1 cellular context compared by ENCODE assay signal in genomic region chr17:63741251-63742049, GRCh38.
TF ChIP-seq lines count a peak whose summit lies in the region.

TSS of gene STRADA (minus strand) at chr17:63741799. CDS start at chr17:63728369, 13,430 bp downstream.

TF ChIP-seq in GM12878, 131 proteins besides CTCF, POLR2A, EP300 and RAD21 (continued from another document and continues in another):
- TF ChIP-seq, protein P1, sequence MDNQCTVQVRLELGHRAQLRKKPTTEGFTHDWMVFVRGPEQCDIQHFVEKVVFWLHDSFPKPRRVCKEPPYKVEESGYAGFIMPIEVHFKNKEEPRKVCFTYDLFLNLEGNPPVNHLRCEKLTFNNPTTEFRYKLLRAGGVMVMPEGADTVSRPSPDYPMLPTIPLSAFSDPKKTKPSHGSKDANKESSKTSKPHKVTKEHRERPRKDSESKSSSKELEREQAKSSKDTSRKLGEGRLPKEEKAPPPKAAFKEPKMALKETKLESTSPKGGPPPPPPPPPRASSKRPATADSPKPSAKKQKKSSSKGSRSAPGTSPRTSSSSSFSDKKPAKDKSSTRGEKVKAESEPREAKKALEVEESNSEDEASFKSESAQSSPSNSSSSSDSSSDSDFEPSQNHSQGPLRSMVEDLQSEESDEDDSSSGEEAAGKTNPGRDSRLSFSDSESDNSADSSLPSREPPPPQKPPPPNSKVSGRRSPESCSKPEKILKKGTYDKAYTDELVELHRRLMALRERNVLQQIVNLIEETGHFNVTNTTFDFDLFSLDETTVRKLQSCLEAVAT (IDR thresholded peaks at IDR 0.05), result no peak; the same call in 1 of the 2 replicates
- TF ChIP-seq EZH2 (IDR thresholded peaks at IDR 0.05; ENCODE audit: borderline replicate concordance, control insufficient read depth, low read depth, low read length) (no peak), KAT2A (conservative IDR thresholded peaks at IDR 0.05; ENCODE audit: control insufficient read depth, low read depth, low read length) (no peak), KDM1A (IDR thresholded peaks at IDR 0.05; ENCODE audit: borderline replicate concordance) (no peak), USF1 (IDR thresholded peaks at IDR 0.05; ENCODE audit: borderline replicate concordance, extremely low read length, insufficient read depth, low read depth, low read length) (no peak), TCF7 (IDR thresholded peaks at IDR 0.05; ENCODE audit: borderline replicate concordance) (no peak), DPF2 (IDR thresholded peaks at IDR 0.05) (peak; percentile 96), YY1 (IDR thresholded peaks at IDR 0.05; ENCODE audit: low read depth, low read length) (peak; percentile 58; the same call in 1 of the 2 replicates), YBX1 (IDR thresholded peaks at IDR 0.05) (no peak), KLF5 (IDR thresholded peaks at IDR 0.05; ENCODE audit: partially characterized antibody) (no peak), GABPA (IDR thresholded peaks at IDR 0.05; ENCODE audit: low read depth) (0 out of 2 replicates have a peak, but pooled peaks have one; percentile 44), PRDM15 (CRISPR knock-in tag; IDR thresholded peaks at IDR 0.05) (no peak), RELA (IDR thresholded peaks at IDR 0.05; ENCODE audit: borderline replicate concordance, partially characterized antibody) (peak; percentile 88), ZNF274 (IDR thresholded peaks at IDR 0.05; ENCODE audit: insufficient read depth, insufficient read length) (no peak), SMAD1 (IDR thresholded peaks at IDR 0.05; ENCODE audit: low read depth, partially characterized antibody) (no peak), POLR2AphosphoS2 (IDR thresholded peaks at IDR 0.05; ENCODE audit: low read depth, low read length) (peak; percentile 76; the same call in 1 of the 2 replicates), MEF2B (IDR thresholded peaks at IDR 0.05; ENCODE audit: partially characterized antibody, poor library complexity, severe bottlenecking) (no peak), NBN (IDR thresholded peaks at IDR 0.05) (peak; percentile 74), ATF7 (IDR thresholded peaks at IDR 0.05; ENCODE audit: low read depth) (peak; percentile 32; the same call in 1 of the 2 replicates), MYC (IDR thresholded peaks at IDR 0.05; ENCODE audit: insufficient read depth, insufficient read length, insufficient replicate concordance, low read length, severe bottlenecking) (no peak), STAT1 (conservative IDR thresholded peaks at IDR 0.05) (no peak), JUND (IDR thresholded peaks at IDR 0.05; ENCODE audit: low read depth, low read length) (no peak), FOXK2 (IDR thresholded peaks at IDR 0.05) (no peak), FOXM1 (IDR thresholded peaks at IDR 0.05; ENCODE audit: low read depth, low read length) (no peak), MTA3 (IDR thresholded peaks at IDR 0.05; ENCODE audit: borderline replicate concordance, low read length) (no peak), ZBTB11 (CRISPR knock-in tag; IDR thresholded peaks at IDR 0.05) (no peak), BCL11A (IDR thresholded peaks at IDR 0.05; ENCODE audit: low read depth, low read length) (peak; percentile 64; the same call in 1 of the 2 replicates), HDAC6 (IDR thresholded peaks at IDR 0.05; ENCODE audit: unreplicated experiment) (no peak), ETV6 (conservative IDR thresholded peaks at IDR 0.05 in 1 of 2, IDR thresholded peaks at IDR 0.05 in 1 of 2; ENCODE audit: borderline replicate concordance in 1 of 2, low read depth in 1 of 2) (peak in 1 of 2 experiments; percentile 91; a peak in 2 of 4 replicates), RAD51 (IDR thresholded peaks at IDR 0.05) (no peak), EED (IDR thresholded peaks at IDR 0.05; ENCODE audit: low read depth) (peak; percentile 85), POLR2AphosphoS5 (IDR thresholded peaks at IDR 0.05; ENCODE audit: low read length) (peak; percentile 88), NRF1 (conservative IDR thresholded peaks at IDR 0.05; ENCODE audit: low read depth, low read length) (peak; percentile 70), BHLHE40 (IDR thresholded peaks at IDR 0.05; ENCODE audit: borderline replicate concordance in 1 of 2, low read depth in 2 of 2, low read length in 1 of 2) (peak; percentile 47 to 75; a peak in 3 of 4 replicates), CBFB (IDR thresholded peaks at IDR 0.05; ENCODE audit: low read depth) (peak; percentile 48)
- TF ChIP-seq, protein P2, sequence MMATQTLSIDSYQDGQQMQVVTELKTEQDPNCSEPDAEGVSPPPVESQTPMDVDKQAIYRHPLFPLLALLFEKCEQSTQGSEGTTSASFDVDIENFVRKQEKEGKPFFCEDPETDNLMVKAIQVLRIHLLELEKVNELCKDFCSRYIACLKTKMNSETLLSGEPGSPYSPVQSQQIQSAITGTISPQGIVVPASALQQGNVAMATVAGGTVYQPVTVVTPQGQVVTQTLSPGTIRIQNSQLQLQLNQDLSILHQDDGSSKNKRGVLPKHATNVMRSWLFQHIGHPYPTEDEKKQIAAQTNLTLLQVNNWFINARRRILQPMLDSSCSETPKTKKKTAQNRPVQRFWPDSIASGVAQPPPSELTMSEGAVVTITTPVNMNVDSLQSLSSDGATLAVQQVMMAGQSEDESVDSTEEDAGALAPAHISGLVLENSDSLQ (IDR thresholded peaks at IDR 0.05), result 0 out of 2 replicates have a peak, but pooled peaks have one; percentile 40
- TF ChIP-seq, protein P3, sequence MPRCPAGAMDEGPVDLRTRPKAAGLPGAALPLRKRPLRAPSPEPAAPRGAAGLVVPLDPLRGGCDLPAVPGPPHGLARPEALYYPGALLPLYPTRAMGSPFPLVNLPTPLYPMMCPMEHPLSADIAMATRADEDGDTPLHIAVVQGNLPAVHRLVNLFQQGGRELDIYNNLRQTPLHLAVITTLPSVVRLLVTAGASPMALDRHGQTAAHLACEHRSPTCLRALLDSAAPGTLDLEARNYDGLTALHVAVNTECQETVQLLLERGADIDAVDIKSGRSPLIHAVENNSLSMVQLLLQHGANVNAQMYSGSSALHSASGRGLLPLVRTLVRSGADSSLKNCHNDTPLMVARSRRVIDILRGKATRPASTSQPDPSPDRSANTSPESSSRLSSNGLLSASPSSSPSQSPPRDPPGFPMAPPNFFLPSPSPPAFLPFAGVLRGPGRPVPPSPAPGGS (IDR thresholded peaks at IDR 0.05; ENCODE audit: borderline replicate concordance, insufficient read depth, low read depth, low read length, poor library complexity, severe bottlenecking), result peak; percentile 90
- TF ChIP-seq, protein P4, sequence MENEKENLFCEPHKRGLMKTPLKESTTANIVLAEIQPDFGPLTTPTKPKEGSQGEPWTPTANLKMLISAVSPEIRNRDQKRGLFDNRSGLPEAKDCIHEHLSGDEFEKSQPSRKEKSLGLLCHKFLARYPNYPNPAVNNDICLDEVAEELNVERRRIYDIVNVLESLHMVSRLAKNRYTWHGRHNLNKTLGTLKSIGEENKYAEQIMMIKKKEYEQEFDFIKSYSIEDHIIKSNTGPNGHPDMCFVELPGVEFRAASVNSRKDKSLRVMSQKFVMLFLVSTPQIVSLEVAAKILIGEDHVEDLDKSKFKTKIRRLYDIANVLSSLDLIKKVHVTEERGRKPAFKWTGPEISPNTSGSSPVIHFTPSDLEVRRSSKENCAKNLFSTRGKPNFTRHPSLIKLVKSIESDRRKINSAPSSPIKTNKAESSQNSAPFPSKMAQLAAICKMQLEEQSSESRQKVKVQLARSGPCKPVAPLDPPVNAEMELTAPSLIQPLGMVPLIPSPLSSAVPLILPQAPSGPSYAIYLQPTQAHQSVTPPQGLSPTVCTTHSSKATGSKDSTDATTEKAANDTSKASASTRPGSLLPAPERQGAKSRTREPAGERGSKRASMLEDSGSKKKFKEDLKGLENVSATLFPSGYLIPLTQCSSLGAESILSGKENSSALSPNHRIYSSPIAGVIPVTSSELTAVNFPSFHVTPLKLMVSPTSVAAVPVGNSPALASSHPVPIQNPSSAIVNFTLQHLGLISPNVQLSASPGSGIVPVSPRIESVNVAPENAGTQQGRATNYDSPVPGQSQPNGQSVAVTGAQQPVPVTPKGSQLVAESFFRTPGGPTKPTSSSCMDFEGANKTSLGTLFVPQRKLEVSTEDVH (IDR thresholded peaks at IDR 0.05; ENCODE audit: low read depth, partially characterized antibody), result peak; percentile 85
- TF ChIP-seq, protein P5, sequence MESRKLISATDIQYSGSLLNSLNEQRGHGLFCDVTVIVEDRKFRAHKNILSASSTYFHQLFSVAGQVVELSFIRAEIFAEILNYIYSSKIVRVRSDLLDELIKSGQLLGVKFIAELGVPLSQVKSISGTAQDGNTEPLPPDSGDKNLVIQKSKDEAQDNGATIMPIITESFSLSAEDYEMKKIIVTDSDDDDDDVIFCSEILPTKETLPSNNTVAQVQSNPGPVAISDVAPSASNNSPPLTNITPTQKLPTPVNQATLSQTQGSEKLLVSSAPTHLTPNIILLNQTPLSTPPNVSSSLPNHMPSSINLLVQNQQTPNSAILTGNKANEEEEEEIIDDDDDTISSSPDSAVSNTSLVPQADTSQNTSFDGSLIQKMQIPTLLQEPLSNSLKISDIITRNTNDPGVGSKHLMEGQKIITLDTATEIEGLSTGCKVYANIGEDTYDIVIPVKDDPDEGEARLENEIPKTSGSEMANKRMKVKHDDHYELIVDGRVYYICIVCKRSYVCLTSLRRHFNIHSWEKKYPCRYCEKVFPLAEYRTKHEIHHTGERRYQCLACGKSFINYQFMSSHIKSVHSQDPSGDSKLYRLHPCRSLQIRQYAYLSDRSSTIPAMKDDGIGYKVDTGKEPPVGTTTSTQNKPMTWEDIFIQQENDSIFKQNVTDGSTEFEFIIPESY (IDR thresholded peaks at IDR 0.05), result no peak
